In genomic region chr14:25518347-25518746, GRCh38 we compare ENCODE assay signal across 19 cellular contexts.
"Had no signal": no experiment of that assay in that cellular context is flagged by ENCODE, and none has a peak within 500 bp of the region (broad histone marks: within the 10 kb centered on the region; RNA-seq: fewer than 3 reads in every experiment).

No MANE protein-coding gene starts in this region.

- ATAC-seq: activated CD4-positive, alpha-beta T cell treated with anti-CD3 and anti-CD28 coated beads for 36 hours; foreskin keratinocyte; left ventricle myocardium superior; natural killer cell treated with Interleukin-12 subunit alpha and Interleukin-12 subunit beta and Interleukin-15 and Interleukin-18, amount 100 ng/mL, for 72 hours; right lobe of liver had no signal

- H3K4me1 Mint-ChIP-seq: activated CD4-positive, alpha-beta T cell treated with anti-CD3 and anti-CD28 coated beads for 36 hours; activated naive CD8-positive, alpha-beta T cell treated with anti-CD3 and anti-CD28 coated beads for 36 hours; central memory CD8-positive, alpha-beta T cell; immature natural killer cell had no signal

- DNase-seq: activated CD4-positive, alpha-beta T cell treated with anti-CD3 and anti-CD28 coated beads for 36 hours; activated CD4-positive, alpha-beta T cell treated with anti-CD3 and anti-CD28 coated beads, Interleukin-2, amount 50 U/mL, for 48 hours; activated naive CD4-positive, alpha-beta T cell treated with Interleukin-2 at 50 U/mL for 16 hours; activated naive CD8-positive, alpha-beta T cell treated with anti-CD3 and anti-CD28 coated beads for 36 hours; activated T-cell treated with anti-CD3 and anti-CD28 coated beads, Interleukin-2, amount 50 U/mL, for 48 hours; effector memory CD4-positive, alpha-beta T cell; immature natural killer cell; kidney glomerular epithelial cell; left ventricle myocardium superior; mammary epithelial cell; right lobe of liver; stimulated activated CD4-positive, alpha-beta T cell treated with anti-CD3 and anti-CD28 coated beads, Interleukin-1b, Interleukin-23, amount 100 ng/mL, for 48 hours; substantia nigra; T-helper 9 cell; tibial artery had no signal

- H3K4me3 Mint-ChIP-seq: activated CD4-positive, alpha-beta T cell treated with anti-CD3 and anti-CD28 coated beads for 36 hours; activated naive CD8-positive, alpha-beta T cell treated with anti-CD3 and anti-CD28 coated beads for 36 hours; central memory CD8-positive, alpha-beta T cell; immature natural killer cell; natural killer cell treated with Interleukin-12 subunit alpha and Interleukin-12 subunit beta and Interleukin-15 and Interleukin-18, amount 100 ng/mL, for 72 hours; stimulated activated naive CD8-positive, alpha-beta T cell treated with anti-CD3 and anti-CD28 coated beads, Interleukin-15, Interleukin-2, amounts not matched to agents 100 ng/mL and 50 ng/mL, for 24 hours had no signal

- H3K27ac Mint-ChIP-seq: activated CD4-positive, alpha-beta T cell treated with anti-CD3 and anti-CD28 coated beads for 36 hours; activated naive CD8-positive, alpha-beta T cell treated with anti-CD3 and anti-CD28 coated beads for 36 hours; immature natural killer cell; natural killer cell treated with Interleukin-12 subunit alpha and Interleukin-12 subunit beta and Interleukin-15 and Interleukin-18, amount 100 ng/mL, for 72 hours; stimulated activated naive CD8-positive, alpha-beta T cell treated with anti-CD3 and anti-CD28 coated beads, Interleukin-15, Interleukin-2, amounts not matched to agents 100 ng/mL and 50 ng/mL, for 24 hours had no signal

- H3K36me3 Mint-ChIP-seq: activated naive CD8-positive, alpha-beta T cell treated with anti-CD3 and anti-CD28 coated beads for 36 hours; immature natural killer cell; natural killer cell treated with Interleukin-12 subunit alpha and Interleukin-12 subunit beta and Interleukin-15 and Interleukin-18, amount 100 ng/mL, for 72 hours had no signal

- H3K27me3 Mint-ChIP-seq: activated CD4-positive, alpha-beta T cell treated with anti-CD3 and anti-CD28 coated beads for 36 hours; activated naive CD8-positive, alpha-beta T cell treated with anti-CD3 and anti-CD28 coated beads for 36 hours; central memory CD8-positive, alpha-beta T cell; stimulated activated naive CD8-positive, alpha-beta T cell treated with anti-CD3 and anti-CD28 coated beads, Interleukin-15, Interleukin-2, amounts not matched to agents 100 ng/mL and 50 ng/mL, for 24 hours had no signal
